In genomic region chr16:2520784-2521577, GRCh38 we compare ENCODE assay signal across 1 cellular context.
TF ChIP-seq lines count a peak whose summit lies in the region.

No MANE protein-coding gene starts in this region.

TF ChIP-seq in GM23338, 12 proteins besides CTCF, POLR2A, EP300 and RAD21 (continued from another document):
- TF ChIP-seq POLR2AphosphoS5 (IDR thresholded peaks at IDR 0.05; ENCODE audit: low read depth) (no peak), EZH2phosphoT487 (IDR thresholded peaks at IDR 0.05; ENCODE audit: unreplicated experiment) (no peak), JUNB (IDR thresholded peaks at IDR 0.05; ENCODE audit: unreplicated experiment) (no peak)
